8 cellular contexts compared by ENCODE assay signal in the genomic region with DNA sequence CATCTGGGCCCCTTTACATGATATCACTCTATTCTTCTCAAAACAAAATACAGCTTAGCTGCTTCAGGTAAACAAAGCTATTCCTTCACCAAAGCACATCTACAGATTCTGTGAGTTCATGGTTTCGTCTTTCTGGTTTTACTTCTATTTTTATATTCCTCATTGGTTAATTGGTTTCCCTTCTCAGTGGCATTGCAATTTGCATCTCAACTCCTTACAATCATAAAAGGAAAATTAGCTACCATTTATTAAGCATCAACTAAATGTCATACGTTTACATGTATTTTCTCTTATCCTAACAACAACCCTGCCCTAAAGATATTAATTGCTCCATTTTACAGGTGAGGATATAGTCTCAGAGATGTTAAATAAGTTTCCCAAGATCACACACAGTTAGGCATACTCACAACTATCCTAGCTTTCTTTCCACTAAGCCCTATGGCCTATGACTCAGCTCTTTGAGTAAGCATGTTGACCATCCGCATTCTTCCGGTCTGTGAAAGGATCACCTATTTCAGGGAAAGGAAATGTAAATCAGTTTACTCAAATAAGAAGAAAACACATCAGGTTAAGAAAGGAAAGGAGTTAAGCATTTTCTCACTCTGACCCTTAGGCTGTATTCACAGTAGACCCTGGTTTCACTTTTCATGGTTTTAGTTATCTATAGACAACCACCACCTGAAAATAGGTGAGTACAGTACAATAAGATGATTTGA.
A peak's percentile ranks its signal among the peaks of the same experiment; 100 is the strongest.
DNase-seq lines count a peak whose midpoint lies in the region; ATAC-seq, FAIRE-seq and TF ChIP-seq lines count a peak whose summit lies in the region.
"Had no signal": no experiment of that assay in that cellular context is flagged by ENCODE, and none has a peak within 500 bp of the region (broad histone marks: within the 10 kb centered on the region; RNA-seq: fewer than 3 reads in every experiment).

No MANE protein-coding gene starts in this region.

- H3K4me3 Mint-ChIP-seq in astrocyte (ENCODE audit: unreplicated experiment) (no peak overlapping the region), type B pancreatic cell (no peak overlapping the region)

- H3K36me3 ChIP-seq in astrocyte (ENCODE audit: insufficient read depth, low read length), result no peaks in the 10 kb centered on the region

- no peaks in the 10 kb centered on the region for H3K27me3 ChIP-seq in astrocyte (ENCODE audit: insufficient read depth, low read length)

- no peaks in the 10 kb centered on the region for H3K79me2 ChIP-seq in astrocyte (ENCODE audit: insufficient read depth, low read length)

- H3K4me1 ChIP-seq in astrocyte (ENCODE audit: insufficient read depth, low read length), result peaks cover 4% of the 10 kb centered on the region

- H3K27ac Mint-ChIP-seq in astrocyte (ENCODE audit: unreplicated experiment), result peak overlapping the region; percentile 1
- H3K27ac Mint-ChIP-seq in type B pancreatic cell, result peak overlapping the region; percentile 70

- H3K4me2 ChIP-seq in astrocyte (ENCODE audit: low read length), result peak overlapping the region; percentile 24

- no peaks in the 10 kb centered on the region for H3K36me3 Mint-ChIP-seq in astrocyte (ENCODE audit: low read depth, unreplicated experiment)
- no peaks in the 10 kb centered on the region for H3K36me3 Mint-ChIP-seq in type B pancreatic cell

- no peak overlapping the region for H3K27ac ChIP-seq in astrocyte (ENCODE audit: low read depth, low read length)

- peak; percentile 34 for FAIRE-seq in astrocyte (lab: Jason Lieb, UNC)

- ATAC-seq in GM19438 (IDR thresholded peaks at IDR 0.05; ENCODE audit: low read depth, unreplicated experiment) (peak; percentile 91), HG03095 (IDR thresholded peaks at IDR 0.05; ENCODE audit: unreplicated experiment) (peak; percentile 89)

- peak; percentile 14 for DNase-seq in astrocyte (ENCODE audit: low read depth)
- no peak for DNase-seq in type B pancreatic cell (ENCODE audit: extremely low spot score, unreplicated experiment)
- DNase-seq in activated naive CD4-positive, alpha-beta T cell (lab: John Stamatoyannopoulos, UW), result no peak
- DNase-seq in KG1 (lab: John Stamatoyannopoulos, UW), result no peak
- DNase-seq in stimulated activated CD4-positive, alpha-beta T cell treated with anti-CD3 and anti-CD28 coated beads, Interleukin-2, amount 100 ng/mL, for 48 hours, result no peak
- DNase-seq: MV-4-11 had no signal

- no peaks in the 10 kb centered on the region for H4K20me1 ChIP-seq in astrocyte (ENCODE audit: insufficient read depth, low read length)

- no peaks in the 10 kb centered on the region for H3K9me3 Mint-ChIP-seq in astrocyte (ENCODE audit: unreplicated experiment)
- peaks cover 4% of the 10 kb centered on the region for H3K9me3 Mint-ChIP-seq in type B pancreatic cell

- H3K4me1 Mint-ChIP-seq in astrocyte (ENCODE audit: low read depth, unreplicated experiment), result peaks cover 8% of the 10 kb centered on the region
- H3K4me1 Mint-ChIP-seq in type B pancreatic cell (ENCODE audit: unreplicated experiment), result no peaks in the 10 kb centered on the region

- no peak overlapping the region for H3K4me3 ChIP-seq in astrocyte (ENCODE audit: insufficient read depth, low read depth, low read length)

- no peaks in the 10 kb centered on the region for H3K27me3 Mint-ChIP-seq in astrocyte (ENCODE audit: low read depth, unreplicated experiment)
- H3K27me3 Mint-ChIP-seq in type B pancreatic cell, result peaks cover 7% of the 10 kb centered on the region

- no peak overlapping the region for H2AFZ ChIP-seq in astrocyte (ENCODE audit: low read depth, low read length)

- no peak overlapping the region for H3K9ac ChIP-seq in astrocyte (ENCODE audit: low read length)

- H3K9me3 ChIP-seq in astrocyte (ENCODE audit: insufficient read depth, low read depth, low read length), result no peaks in the 10 kb centered on the region

- TF ChIP-seq CTCF in astrocyte (IDR thresholded peaks at IDR 0.05; ENCODE audit: insufficient read depth, low read depth, low read length) (no peak), type B pancreatic cell (conservative IDR thresholded peaks at IDR 0.05) (no peak)
